Comparison of ENCODE assay signal across 10 cellular contexts in the genomic region with DNA sequence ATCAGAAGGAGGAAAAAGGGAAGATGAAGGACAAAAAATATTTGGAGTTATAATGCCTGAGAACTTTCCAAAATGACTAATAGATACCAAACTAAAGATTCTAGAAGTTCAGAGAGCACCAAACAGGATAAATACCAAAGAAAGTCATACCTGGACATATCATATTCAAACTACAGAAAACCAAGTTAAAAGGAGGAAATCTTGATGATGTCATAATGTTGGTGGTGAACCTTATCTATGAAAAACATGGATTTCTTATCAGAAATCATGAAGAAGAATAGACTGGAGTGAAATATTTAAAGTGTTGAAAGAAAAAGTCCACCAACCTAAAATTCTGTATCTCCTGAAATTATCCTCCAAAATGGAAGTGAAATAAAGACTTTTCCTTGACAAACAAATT.
"Had no signal": no experiment of that assay in that cellular context is flagged by ENCODE, and none has a peak within 500 bp of the region (broad histone marks: within the 10 kb centered on the region; RNA-seq: fewer than 3 reads in every experiment).

No MANE protein-coding gene starts in this region.

- H3K4me3 ChIP-seq: GM23248, HAP-1 had no signal

- H3K4me2 ChIP-seq: KMS-11 had no signal

- H3K9me3 Mint-ChIP-seq: HFFc6 had no signal

- H3K4me3 Mint-ChIP-seq: HFFc6 had no signal

- H3K4me1 ChIP-seq: HAP-1 had no signal

- H3K9me3 ChIP-seq: HAP-1 had no signal

- DNase-seq: GM23248, GOT3, H7, HFFc6, IMR-90, KBM-7 had no signal

- ATAC-seq: HCT116 had no signal

- H3K27ac ChIP-seq: GM23248, HL-60, KMS-11 had no signal

- H3K27ac Mint-ChIP-seq: HFFc6 had no signal

- H2AFZ ChIP-seq: GM23248 had no signal

- H3K9ac ChIP-seq: GM23248, KMS-11 had no signal

- H3K36me3 ChIP-seq: HAP-1 had no signal
